1 cellular context compared by ENCODE assay signal in the genomic region with DNA sequence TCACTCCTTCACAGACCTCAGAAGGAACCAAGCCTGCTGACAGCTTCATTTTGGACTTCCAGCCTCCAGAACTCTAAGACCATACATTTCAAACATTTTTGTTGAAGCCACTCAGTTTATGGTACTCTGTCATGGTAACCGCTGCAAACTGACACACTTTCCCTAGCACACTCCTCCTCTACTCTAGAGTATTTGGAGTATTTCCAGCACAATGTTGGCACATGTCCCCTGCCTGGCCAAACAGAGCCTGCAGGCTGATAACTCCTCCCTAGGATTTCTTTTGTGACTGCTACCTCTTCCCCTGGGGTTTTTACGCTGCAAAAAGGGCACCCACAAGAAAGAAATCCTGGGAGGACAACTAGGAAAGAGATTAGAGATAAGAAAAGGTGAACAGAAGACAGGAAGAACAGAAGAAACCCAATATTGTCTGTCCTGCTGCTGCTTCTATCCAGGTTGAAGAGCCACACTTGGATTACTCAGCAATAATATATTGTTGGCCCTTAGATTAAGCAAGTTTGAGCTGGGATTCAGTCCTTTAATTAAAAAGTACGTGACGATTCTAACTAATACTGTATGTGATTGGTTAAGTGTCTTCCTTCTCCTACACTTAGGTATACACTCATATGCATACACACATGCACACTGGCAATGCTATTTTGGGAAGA.
TF ChIP-seq lines count a peak whose summit lies in the region.

No MANE protein-coding gene starts in this region.

TF ChIP-seq in HepG2, 621 proteins besides CTCF, POLR2A, EP300 and RAD21 (continued from another document):
- TF ChIP-seq, protein P1, sequence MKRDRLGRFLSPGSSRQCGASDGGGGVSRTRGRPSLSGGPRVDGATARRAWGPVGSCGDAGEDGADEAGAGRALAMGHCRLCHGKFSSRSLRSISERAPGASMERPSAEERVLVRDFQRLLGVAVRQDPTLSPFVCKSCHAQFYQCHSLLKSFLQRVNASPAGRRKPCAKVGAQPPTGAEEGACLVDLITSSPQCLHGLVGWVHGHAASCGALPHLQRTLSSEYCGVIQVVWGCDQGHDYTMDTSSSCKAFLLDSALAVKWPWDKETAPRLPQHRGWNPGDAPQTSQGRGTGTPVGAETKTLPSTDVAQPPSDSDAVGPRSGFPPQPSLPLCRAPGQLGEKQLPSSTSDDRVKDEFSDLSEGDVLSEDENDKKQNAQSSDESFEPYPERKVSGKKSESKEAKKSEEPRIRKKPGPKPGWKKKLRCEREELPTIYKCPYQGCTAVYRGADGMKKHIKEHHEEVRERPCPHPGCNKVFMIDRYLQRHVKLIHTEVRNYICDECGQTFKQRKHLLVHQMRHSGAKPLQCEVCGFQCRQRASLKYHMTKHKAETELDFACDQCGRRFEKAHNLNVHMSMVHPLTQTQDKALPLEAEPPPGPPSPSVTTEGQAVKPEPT (CRISPR knock-in tag; IDR thresholded peaks at IDR 0.05; ENCODE audit: low read depth), result no peak
- TF ChIP-seq, protein P2, sequence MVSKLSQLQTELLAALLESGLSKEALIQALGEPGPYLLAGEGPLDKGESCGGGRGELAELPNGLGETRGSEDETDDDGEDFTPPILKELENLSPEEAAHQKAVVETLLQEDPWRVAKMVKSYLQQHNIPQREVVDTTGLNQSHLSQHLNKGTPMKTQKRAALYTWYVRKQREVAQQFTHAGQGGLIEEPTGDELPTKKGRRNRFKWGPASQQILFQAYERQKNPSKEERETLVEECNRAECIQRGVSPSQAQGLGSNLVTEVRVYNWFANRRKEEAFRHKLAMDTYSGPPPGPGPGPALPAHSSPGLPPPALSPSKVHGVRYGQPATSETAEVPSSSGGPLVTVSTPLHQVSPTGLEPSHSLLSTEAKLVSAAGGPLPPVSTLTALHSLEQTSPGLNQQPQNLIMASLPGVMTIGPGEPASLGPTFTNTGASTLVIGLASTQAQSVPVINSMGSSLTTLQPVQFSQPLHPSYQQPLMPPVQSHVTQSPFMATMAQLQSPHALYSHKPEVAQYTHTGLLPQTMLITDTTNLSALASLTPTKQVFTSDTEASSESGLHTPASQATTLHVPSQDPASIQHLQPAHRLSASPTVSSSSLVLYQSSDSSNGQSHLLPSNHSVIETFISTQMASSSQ (IDR thresholded peaks at IDR 0.05; ENCODE audit: low read depth), result no peak
- TF ChIP-seq, protein P2 (CRISPR knock-in tag; IDR thresholded peaks at IDR 0.05; ENCODE audit: borderline replicate concordance), result no peak
- no peak for TF ChIP-seq ZMYM3 (CRISPR knock-in tag; IDR thresholded peaks at IDR 0.05)
